In the genomic region with DNA sequence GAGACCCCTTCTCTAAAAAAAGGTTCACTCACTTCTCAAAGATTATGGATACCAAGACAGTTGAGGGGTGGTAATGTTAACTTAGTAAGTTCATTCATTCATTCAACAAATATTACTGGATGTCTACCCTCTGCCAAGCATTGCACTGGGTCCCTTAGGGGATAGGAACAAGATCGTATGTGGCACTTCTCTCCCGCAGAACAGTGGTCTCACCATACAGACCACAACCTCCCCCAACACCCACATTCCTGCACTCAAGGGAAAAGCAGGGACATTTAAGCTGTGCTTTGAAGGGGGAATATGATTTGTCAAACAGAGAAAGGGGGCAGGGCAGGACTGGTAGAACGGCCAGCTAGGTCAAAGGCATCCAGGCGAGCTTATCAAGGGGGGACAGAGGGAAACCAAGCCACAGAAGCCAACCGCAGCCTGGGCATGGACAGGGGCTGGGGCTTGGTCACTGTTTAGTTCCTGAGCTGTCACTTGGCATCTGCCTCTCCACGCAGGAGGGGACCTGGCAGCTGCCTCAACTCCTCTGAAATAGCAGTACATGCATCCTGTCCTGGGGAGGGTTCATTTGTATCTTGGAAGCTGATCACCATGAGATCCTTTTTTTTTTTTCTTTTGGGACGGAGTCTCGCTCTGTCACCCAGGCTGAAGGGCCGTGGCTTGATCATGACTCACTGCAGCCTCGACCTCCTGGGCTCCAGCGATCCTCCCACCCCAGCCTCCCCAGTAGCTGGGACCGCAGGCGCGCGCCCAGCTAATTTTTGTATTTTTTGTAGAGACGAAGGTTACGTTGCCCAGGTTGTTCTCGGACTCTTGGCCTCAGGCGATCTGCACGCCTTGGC, we compare ENCODE assay signal across 1 cellular context.
TF ChIP-seq lines count a peak whose summit lies in the region.

No MANE protein-coding gene starts in this region.

TF ChIP-seq in K562, 482 proteins besides CTCF, POLR2A, EP300 and RAD21 (continued from another document and continues in another):
- TF ChIP-seq, protein P1, sequence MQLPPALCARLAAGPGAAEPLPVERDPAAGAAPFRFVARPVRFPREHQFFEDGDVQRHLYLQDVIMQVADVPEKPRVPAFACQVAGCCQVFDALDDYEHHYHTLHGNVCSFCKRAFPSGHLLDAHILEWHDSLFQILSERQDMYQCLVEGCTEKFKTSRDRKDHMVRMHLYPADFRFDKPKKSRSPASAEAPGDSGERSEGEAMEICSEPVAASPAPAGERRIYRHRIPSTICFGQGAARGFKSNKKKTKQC (CRISPR knock-in tag; IDR thresholded peaks at IDR 0.05): no peak
- TF ChIP-seq IFI16 (CRISPR knock-in tag; IDR thresholded peaks at IDR 0.05) (no peak), GATA2 (CRISPR knock-in tag; IDR thresholded peaks at IDR 0.05) (peak; percentile 6; the same call in 1 of the 2 replicates), DPF2 (IDR thresholded peaks at IDR 0.05) (peak; percentile 58; the same call in 1 of the 2 replicates), NR2C2 (CRISPR knock-in tag; IDR thresholded peaks at IDR 0.05) (no peak), NR2C2 (tag; IDR thresholded peaks at IDR 0.05) (no peak; the same call in 1 of the 2 replicates), BCOR (IDR thresholded peaks at IDR 0.05) (peak; percentile 85), RUNX1 (IDR thresholded peaks at IDR 0.05; ENCODE audit: low read depth) (peak; percentile 61; the same call in 1 of the 2 replicates), TEAD1 (CRISPR knock-in tag; IDR thresholded peaks at IDR 0.05) (0 out of 4 replicates have a peak, but pooled peaks of 1 of the 2 experiments have one; percentile 28), SMARCA4 (IDR thresholded peaks at IDR 0.05) (peak; percentile 58; the same call in 1 of the 2 replicates), JUND (IDR thresholded peaks at IDR 0.05; ENCODE audit: borderline replicate concordance, low read depth, low read length) (peak; percentile 74), JUND (tag; IDR thresholded peaks at IDR 0.05; ENCODE audit: borderline replicate concordance, low read depth, low read length) (peak; percentile 42; the same call in 1 of the 3 replicates), ZBTB2 (IDR thresholded peaks at IDR 0.05) (0 out of 2 replicates have a peak, but pooled peaks have one; percentile 15), ATF3 (IDR thresholded peaks at IDR 0.05) (peak; percentile 79), ATF3 (CRISPR knock-in tag; conservative IDR thresholded peaks at IDR 0.05) (no peak; the same call in 1 of the 2 replicates), MEF2D (tag; conservative IDR thresholded peaks at IDR 0.05; ENCODE audit: low read depth) (no peak), MTA1 (IDR thresholded peaks at IDR 0.05; ENCODE audit: borderline replicate concordance) (0 out of 2 replicates have a peak, but pooled peaks have one; percentile 36), BRD9 (IDR thresholded peaks at IDR 0.05; ENCODE audit: low read depth, partially characterized antibody) (no peak), ID3 (CRISPR knock-in tag; IDR thresholded peaks at IDR 0.05) (no peak), ID3 (tag; IDR thresholded peaks at IDR 0.05) (peak; percentile 25; the same call in 1 of the 2 replicates), ATF7 (IDR thresholded peaks at IDR 0.05) (peak; percentile 26; the same call in 1 of the 2 replicates), SMARCE1 (IDR thresholded peaks at IDR 0.05) (peak; percentile 66; the same call in 1 of the 2 replicates), ZBTB1 (CRISPR knock-in tag; IDR thresholded peaks at IDR 0.05; ENCODE audit: borderline replicate concordance, low read depth) (peak; percentile 41; the same call in 1 of the 2 replicates), XRCC5 (IDR thresholded peaks at IDR 0.05; ENCODE audit: low read depth, low read length) (0 out of 2 replicates have a peak, but pooled peaks have one; percentile 9), TCF3 (CRISPR knock-in tag; IDR thresholded peaks at IDR 0.05) (peak; percentile 67), ZNF384 (IDR thresholded peaks at IDR 0.05; ENCODE audit: low read depth, low read length) (peak; percentile 83), ZBTB12 (CRISPR knock-in tag; IDR thresholded peaks at IDR 0.05) (no peak), NRF1 (conservative IDR thresholded peaks at IDR 0.05 in 1 of 2, IDR thresholded peaks at IDR 0.05 in 1 of 2) (peak; percentile 30 to 42; a peak in 3 of 4 replicates), CBX3 (IDR thresholded peaks at IDR 0.05; ENCODE audit: borderline replicate concordance in 1 of 2, low read length in 2 of 2) (peak in 1 of 2 experiments; percentile 20; a peak in 1 of 3 replicates), ETS1 (conservative IDR thresholded peaks at IDR 0.05; ENCODE audit: control insufficient read depth, low read depth, low read length) (no peak), ARNT (IDR thresholded peaks at IDR 0.05) (peak in 1 of 2 experiments; percentile 68; a peak in 1 of 4 replicates)
- TF ChIP-seq, protein P2, sequence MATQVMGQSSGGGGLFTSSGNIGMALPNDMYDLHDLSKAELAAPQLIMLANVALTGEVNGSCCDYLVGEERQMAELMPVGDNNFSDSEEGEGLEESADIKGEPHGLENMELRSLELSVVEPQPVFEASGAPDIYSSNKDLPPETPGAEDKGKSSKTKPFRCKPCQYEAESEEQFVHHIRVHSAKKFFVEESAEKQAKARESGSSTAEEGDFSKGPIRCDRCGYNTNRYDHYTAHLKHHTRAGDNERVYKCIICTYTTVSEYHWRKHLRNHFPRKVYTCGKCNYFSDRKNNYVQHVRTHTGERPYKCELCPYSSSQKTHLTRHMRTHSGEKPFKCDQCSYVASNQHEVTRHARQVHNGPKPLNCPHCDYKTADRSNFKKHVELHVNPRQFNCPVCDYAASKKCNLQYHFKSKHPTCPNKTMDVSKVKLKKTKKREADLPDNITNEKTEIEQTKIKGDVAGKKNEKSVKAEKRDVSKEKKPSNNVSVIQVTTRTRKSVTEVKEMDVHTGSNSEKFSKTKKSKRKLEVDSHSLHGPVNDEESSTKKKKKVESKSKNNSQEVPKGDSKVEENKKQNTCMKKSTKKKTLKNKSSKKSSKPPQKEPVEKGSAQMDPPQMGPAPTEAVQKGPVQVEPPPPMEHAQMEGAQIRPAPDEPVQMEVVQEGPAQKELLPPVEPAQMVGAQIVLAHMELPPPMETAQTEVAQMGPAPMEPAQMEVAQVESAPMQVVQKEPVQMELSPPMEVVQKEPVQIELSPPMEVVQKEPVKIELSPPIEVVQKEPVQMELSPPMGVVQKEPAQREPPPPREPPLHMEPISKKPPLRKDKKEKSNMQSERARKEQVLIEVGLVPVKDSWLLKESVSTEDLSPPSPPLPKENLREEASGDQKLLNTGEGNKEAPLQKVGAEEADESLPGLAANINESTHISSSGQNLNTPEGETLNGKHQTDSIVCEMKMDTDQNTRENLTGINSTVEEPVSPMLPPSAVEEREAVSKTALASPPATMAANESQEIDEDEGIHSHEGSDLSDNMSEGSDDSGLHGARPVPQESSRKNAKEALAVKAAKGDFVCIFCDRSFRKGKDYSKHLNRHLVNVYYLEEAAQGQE (CRISPR knock-in tag; IDR thresholded peaks at IDR 0.05; ENCODE audit: low read depth): no peak
- TF ChIP-seq, protein P3, sequence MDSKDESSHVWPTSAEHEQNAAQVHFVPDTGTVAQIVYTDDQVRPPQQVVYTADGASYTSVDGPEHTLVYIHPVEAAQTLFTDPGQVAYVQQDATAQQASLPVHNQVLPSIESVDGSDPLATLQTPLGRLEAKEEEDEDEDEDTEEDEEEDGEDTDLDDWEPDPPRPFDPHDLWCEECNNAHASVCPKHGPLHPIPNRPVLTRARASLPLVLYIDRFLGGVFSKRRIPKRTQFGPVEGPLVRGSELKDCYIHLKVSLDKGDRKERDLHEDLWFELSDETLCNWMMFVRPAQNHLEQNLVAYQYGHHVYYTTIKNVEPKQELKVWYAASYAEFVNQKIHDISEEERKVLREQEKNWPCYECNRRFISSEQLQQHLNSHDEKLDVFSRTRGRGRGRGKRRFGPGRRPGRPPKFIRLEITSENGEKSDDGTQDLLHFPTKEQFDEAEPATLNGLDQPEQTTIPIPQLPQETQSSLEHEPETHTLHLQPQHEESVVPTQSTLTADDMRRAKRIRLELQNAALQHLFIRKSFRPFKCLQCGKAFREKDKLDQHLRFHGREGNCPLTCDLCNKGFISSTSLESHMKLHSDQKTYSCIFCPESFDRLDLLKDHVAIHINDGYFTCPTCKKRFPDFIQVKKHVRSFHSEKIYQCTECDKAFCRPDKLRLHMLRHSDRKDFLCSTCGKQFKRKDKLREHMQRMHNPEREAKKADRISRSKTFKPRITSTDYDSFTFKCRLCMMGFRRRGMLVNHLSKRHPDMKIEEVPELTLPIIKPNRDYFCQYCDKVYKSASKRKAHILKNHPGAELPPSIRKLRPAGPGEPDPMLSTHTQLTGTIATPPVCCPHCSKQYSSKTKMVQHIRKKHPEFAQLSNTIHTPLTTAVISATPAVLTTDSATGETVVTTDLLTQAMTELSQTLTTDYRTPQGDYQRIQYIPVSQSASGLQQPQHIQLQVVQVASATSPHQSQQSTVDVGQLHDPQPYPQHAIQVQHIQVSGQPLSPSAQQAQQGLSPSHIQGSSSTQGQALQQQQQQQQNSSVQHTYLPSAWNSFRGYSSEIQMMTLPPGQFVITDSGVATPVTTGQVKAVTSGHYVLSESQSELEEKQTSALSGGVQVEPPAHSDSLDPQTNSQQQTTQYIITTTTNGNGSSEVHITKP (IDR thresholded peaks at IDR 0.05; ENCODE audit: partially characterized antibody): peak; percentile 97
- TF ChIP-seq, protein P4, sequence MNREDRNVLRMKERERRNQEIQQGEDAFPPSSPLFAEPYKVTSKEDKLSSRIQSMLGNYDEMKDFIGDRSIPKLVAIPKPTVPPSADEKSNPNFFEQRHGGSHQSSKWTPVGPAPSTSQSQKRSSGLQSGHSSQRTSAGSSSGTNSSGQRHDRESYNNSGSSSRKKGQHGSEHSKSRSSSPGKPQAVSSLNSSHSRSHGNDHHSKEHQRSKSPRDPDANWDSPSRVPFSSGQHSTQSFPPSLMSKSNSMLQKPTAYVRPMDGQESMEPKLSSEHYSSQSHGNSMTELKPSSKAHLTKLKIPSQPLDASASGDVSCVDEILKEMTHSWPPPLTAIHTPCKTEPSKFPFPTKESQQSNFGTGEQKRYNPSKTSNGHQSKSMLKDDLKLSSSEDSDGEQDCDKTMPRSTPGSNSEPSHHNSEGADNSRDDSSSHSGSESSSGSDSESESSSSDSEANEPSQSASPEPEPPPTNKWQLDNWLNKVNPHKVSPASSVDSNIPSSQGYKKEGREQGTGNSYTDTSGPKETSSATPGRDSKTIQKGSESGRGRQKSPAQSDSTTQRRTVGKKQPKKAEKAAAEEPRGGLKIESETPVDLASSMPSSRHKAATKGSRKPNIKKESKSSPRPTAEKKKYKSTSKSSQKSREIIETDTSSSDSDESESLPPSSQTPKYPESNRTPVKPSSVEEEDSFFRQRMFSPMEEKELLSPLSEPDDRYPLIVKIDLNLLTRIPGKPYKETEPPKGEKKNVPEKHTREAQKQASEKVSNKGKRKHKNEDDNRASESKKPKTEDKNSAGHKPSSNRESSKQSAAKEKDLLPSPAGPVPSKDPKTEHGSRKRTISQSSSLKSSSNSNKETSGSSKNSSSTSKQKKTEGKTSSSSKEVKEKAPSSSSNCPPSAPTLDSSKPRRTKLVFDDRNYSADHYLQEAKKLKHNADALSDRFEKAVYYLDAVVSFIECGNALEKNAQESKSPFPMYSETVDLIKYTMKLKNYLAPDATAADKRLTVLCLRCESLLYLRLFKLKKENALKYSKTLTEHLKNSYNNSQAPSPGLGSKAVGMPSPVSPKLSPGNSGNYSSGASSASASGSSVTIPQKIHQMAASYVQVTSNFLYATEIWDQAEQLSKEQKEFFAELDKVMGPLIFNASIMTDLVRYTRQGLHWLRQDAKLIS (CRISPR knock-in tag; IDR thresholded peaks at IDR 0.05): 0 out of 2 replicates have a peak, but pooled peaks have one; percentile 24
- TF ChIP-seq, protein P5, sequence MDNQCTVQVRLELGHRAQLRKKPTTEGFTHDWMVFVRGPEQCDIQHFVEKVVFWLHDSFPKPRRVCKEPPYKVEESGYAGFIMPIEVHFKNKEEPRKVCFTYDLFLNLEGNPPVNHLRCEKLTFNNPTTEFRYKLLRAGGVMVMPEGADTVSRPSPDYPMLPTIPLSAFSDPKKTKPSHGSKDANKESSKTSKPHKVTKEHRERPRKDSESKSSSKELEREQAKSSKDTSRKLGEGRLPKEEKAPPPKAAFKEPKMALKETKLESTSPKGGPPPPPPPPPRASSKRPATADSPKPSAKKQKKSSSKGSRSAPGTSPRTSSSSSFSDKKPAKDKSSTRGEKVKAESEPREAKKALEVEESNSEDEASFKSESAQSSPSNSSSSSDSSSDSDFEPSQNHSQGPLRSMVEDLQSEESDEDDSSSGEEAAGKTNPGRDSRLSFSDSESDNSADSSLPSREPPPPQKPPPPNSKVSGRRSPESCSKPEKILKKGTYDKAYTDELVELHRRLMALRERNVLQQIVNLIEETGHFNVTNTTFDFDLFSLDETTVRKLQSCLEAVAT (IDR thresholded peaks at IDR 0.05): no peak; a peak in 1 of 4 replicates
